Comparison of ENCODE assay signal across 8 cellular contexts in the genomic region with DNA sequence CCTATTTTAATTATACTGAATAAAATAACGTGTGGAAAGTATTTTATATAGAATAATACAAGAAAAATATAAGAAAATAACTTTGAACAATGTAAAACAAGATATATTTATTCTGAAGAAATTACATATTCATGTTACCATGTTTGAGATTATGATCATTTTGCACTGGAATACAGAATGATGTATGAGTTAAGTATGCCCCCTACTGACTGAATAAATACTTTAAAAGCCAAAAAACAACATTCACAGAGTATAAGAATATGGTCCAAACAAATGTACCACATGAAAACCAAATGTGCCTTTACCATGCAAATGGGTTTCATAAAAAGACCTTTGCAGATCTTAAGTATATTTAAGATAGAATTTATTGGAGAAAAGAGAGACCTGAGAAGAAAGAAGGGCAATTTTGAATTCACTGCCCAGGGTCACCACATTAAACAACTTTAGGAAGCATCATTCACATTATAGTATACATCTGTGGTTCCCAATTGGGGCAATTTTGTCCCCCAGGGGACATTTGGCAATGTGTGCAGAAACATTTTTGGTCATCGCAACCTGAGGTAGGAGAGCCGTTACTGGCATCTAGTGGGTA.
A peak's percentile ranks its signal among the peaks of the same experiment; 100 is the strongest.
DNase-seq lines count a peak whose midpoint lies in the region; ATAC-seq and TF ChIP-seq lines count a peak whose summit lies in the region.

No MANE protein-coding gene starts in this region.

- intact Hi-C loops in upper lobe of right lung (cut with DNase I) = no loop called here

- H3K27ac ChIP-seq in OCI-LY3 (ENCODE audit: low read length) (no peak overlapping the region), upper lobe of right lung (no peak overlapping the region)

- TF ChIP-seq CTCF in AG04449 (IDR thresholded peaks at IDR 0.05; ENCODE audit: insufficient read depth, low read length, missing control alignments) = peak; percentile 11
- peak; percentile 32 for TF ChIP-seq CTCF in GM12873 (IDR thresholded peaks at IDR 0.05; ENCODE audit: insufficient read depth, low read depth, low read length, missing control alignments)
- TF ChIP-seq CTCF in OCI-LY3 (IDR thresholded peaks at IDR 0.05; ENCODE audit: low read depth, low read length) = peak; percentile 51
- peak; percentile 42 for TF ChIP-seq CTCF in fibroblast of mammary gland (conservative IDR thresholded peaks at IDR 0.05; ENCODE audit: control insufficient read depth, insufficient read depth, low read depth, low read length)
- peak; percentile 43 for TF ChIP-seq CTCF in upper lobe of right lung (IDR thresholded peaks at IDR 0.05)

- no peaks in the 10 kb centered on the region; the same call in 1 of the 2 replicates for H3K4me1 ChIP-seq in OCI-LY3 (ENCODE audit: low read length)
- no peaks in the 10 kb centered on the region for H3K4me1 ChIP-seq in upper lobe of right lung

- no peaks in the 10 kb centered on the region for H4K20me1 ChIP-seq in OCI-LY3 (ENCODE audit: insufficient read depth, low read length)

- POLR2A ChIA-PET in AG04449 (lab: Yijun Ruan, JAX) = no interaction called here

- DNase-seq in AG04449 (ENCODE audit: low read depth, low spot score) = no peak
- peak; percentile 33 for DNase-seq in fibroblast of mammary gland (ENCODE audit: low read depth)
- no peak for DNase-seq in upper lobe of right lung
- DNase-seq in putamen (ENCODE audit: low spot score) = no peak

- ATAC-seq in upper lobe of right lung (no peak), GM21619 (IDR thresholded peaks at IDR 0.05; ENCODE audit: unreplicated experiment) (no peak), GM19397 (IDR thresholded peaks at IDR 0.05; ENCODE audit: unreplicated experiment) (no peak)

- H2AFZ ChIP-seq in OCI-LY3 (ENCODE audit: low read depth, low read length) = no peak overlapping the region

- H3K9me3 ChIP-seq in OCI-LY3 (ENCODE audit: insufficient read depth, low read length) (no peaks in the 10 kb centered on the region), upper lobe of right lung (no peaks in the 10 kb centered on the region)

- H3K79me2 ChIP-seq in OCI-LY3 (ENCODE audit: low read length) = no peaks in the 10 kb centered on the region

- H3K27me3 ChIP-seq in OCI-LY3 (ENCODE audit: low read depth, low read length) (no peaks in the 10 kb centered on the region), upper lobe of right lung (no peaks in the 10 kb centered on the region)

- H3K4me2 ChIP-seq in OCI-LY3 (ENCODE audit: low read length) = no peak overlapping the region

- CTCF ChIA-PET in AG04449 (lab: Yijun Ruan, JAX) = interaction anchor here (0.6 to 2.3 kb wide), 3 partner anchors 314 to 627 kb away, joined by 3 to 27 read pairs (median 4); no protein-coding TSS in a partner anchor

- H3K4me3 ChIP-seq in AG04449 (ENCODE audit: low read depth, low read length) (no peak overlapping the region), OCI-LY3 (ENCODE audit: low read length) (no peak overlapping the region), fibroblast of mammary gland (ENCODE audit: control insufficient read depth, low read depth, low read length) (no peak overlapping the region), upper lobe of right lung (no peak overlapping the region)

- no peak overlapping the region for H3K9ac ChIP-seq in OCI-LY3 (ENCODE audit: low read length)

- H3K36me3 ChIP-seq in OCI-LY3 (replicated peaks; ENCODE audit: low read depth, low read length) (no peaks in the 10 kb centered on the region), upper lobe of right lung (peaks cover 6% of the 10 kb centered on the region)
